Comparison of ENCODE assay signal across 8 cellular contexts in genomic region chr4:158671915-158672806, GRCh38. TPM values are rescaled to one million over a fixed set of nuclear protein-coding genes. Genes with fewer than 3 reads are reported as not detected.
DNase-seq lines count a peak whose midpoint lies in the region; ATAC-seq and TF ChIP-seq lines count a peak whose summit lies in the region.

Gene ETFDH (plus strand): TSS chr4:158672296. CDS start chr4:158672457, 161 bp downstream.

- peak; percentile 88 for ATAC-seq in naive thymus-derived CD4-positive, alpha-beta T cell
- ATAC-seq in stimulated activated naive B cell treated with anti-CD40 and anti-IgM and Interleukin-4, amounts not matched to agents 10 μg/mL and 1 μg/mL and 100 μg/mL, for 72 hours (replicated peaks) = peak; percentile 89 to 90

- TF ChIP-seq CTCF in LNCaP clone FGC (IDR thresholded peaks at IDR 0.05; ENCODE audit: control insufficient read depth, extremely low read depth, insufficient read depth) = peak; percentile 69
- peak; percentile 88 for TF ChIP-seq CTCF in RWPE1 (conservative IDR thresholded peaks at IDR 0.05; ENCODE audit: low read depth)
- peak; percentile 46 to 52 for TF ChIP-seq CTCF in fibroblast of lung (conservative IDR thresholded peaks at IDR 0.05 in 1 of 2, IDR thresholded peaks at IDR 0.05 in 1 of 2; ENCODE audit: low read depth in 1 of 2, low read length in 2 of 2)

- peak within 1 kb of the TSS; percentile 97 for H3K4me2 ChIP-seq in fibroblast of lung (ENCODE audit: extremely low read depth, insufficient read depth, low read length)

- no peaks in the 10 kb centered on the region for H3K27me3 Mint-ChIP-seq in activated T-helper 2 cell treated with anti-CD3 and anti-CD28 coated beads, Interferon-gamma antibody, Interleukin-2, Interleukin-4, amounts not matched to agents 10 μg/mL and 5 μg/mL and 100 μg/mL, durations not matched to agents 14 hours and 24 hours and 36 hours (ENCODE audit: low read depth)
- peaks cover 0 to 3% (median 0%) of the 10 kb centered on the region in 5 donors for H3K27me3 Mint-ChIP-seq in naive thymus-derived CD4-positive, alpha-beta T cell
- H3K27me3 Mint-ChIP-seq in stimulated activated naive B cell treated with anti-CD40 and anti-IgM and Interleukin-4, amounts not matched to agents 10 μg/mL and 1 μg/mL and 100 μg/mL, for 72 hours = no peaks in the 10 kb centered on the region

- no peaks in the 10 kb centered on the region for H3K27me3 ChIP-seq in fibroblast of lung (ENCODE audit: control insufficient read depth, insufficient read depth, low read length)
- H3K27me3 ChIP-seq in naive thymus-derived CD4-positive, alpha-beta T cell (ENCODE audit: control insufficient read depth in 2 of 2, insufficient read depth in 2 of 2, low read length in 2 of 2) = no peaks in the 10 kb centered on the region

- H3K9ac ChIP-seq in fibroblast of lung (ENCODE audit: insufficient read depth, low read length) = peak within 1 kb of the TSS; percentile 96

- H3K36me3 Mint-ChIP-seq in activated T-helper 2 cell treated with anti-CD3 and anti-CD28 coated beads, Interferon-gamma antibody, Interleukin-2, Interleukin-4, amounts not matched to agents 10 μg/mL and 5 μg/mL and 100 μg/mL, durations not matched to agents 14 hours and 24 hours and 36 hours (ENCODE audit: low read depth) = peaks cover 15% of the 10 kb centered on the region
- peaks cover 0 to 7% (median 0%) of the 10 kb centered on the region in 5 donors for H3K36me3 Mint-ChIP-seq in naive thymus-derived CD4-positive, alpha-beta T cell
- H3K36me3 Mint-ChIP-seq in stimulated activated naive B cell treated with anti-CD40 and anti-IgM and Interleukin-4, amounts not matched to agents 10 μg/mL and 1 μg/mL and 100 μg/mL, for 72 hours = peaks cover 3 to 4% of the 10 kb centered on the region in 2 donors

- peak within 1 kb of the TSS; percentile 99 for H2AFZ ChIP-seq in fibroblast of lung (ENCODE audit: low read length)

- H3K4me1 ChIP-seq in fibroblast of lung (ENCODE audit: control insufficient read depth, extremely low read depth, insufficient read depth, low read length) = no peaks in the 10 kb centered on the region
- peaks cover 13 to 16% of the 10 kb centered on the region in 2 donors for H3K4me1 ChIP-seq in naive thymus-derived CD4-positive, alpha-beta T cell (ENCODE audit: control insufficient read depth in 2 of 2, insufficient read depth in 2 of 2, low read length in 2 of 2)

- DNase-seq in ELR (ENCODE audit: low read depth) = peak; percentile 98
- DNase-seq in H4 (ENCODE audit: low spot score) = peak; percentile 99
- peak; percentile 98 for DNase-seq in LNCaP clone FGC (ENCODE audit: low read depth)
- peak; percentile 96 for DNase-seq in RWPE1 (ENCODE audit: low spot score)
- peak; percentile 98 for DNase-seq in activated T-helper 2 cell treated with anti-CD3 and anti-CD28 coated beads, Interferon-gamma antibody, Interleukin-2, Interleukin-4, amounts not matched to agents 10 μg/mL and 5 μg/mL and 100 μg/mL, durations not matched to agents 14 hours and 24 hours and 36 hours (ENCODE audit: low spot score)
- DNase-seq in fibroblast of lung (ENCODE audit: low read depth in 2 of 2) = peak; percentile 99 to 100
- DNase-seq in naive thymus-derived CD4-positive, alpha-beta T cell = peak; percentile 91 to 99 (median 98)
- peak; percentile 99 for DNase-seq in stimulated activated naive B cell treated with anti-CD40 and anti-IgM and Interleukin-4, amounts not matched to agents 10 μg/mL and 1 μg/mL and 100 μg/mL, for 72 hours

- H4K20me1 ChIP-seq in fibroblast of lung (ENCODE audit: control insufficient read depth, extremely low read depth, insufficient read depth, low read length) = no peaks in the 10 kb centered on the region

- H3K9me3 Mint-ChIP-seq in activated T-helper 2 cell treated with anti-CD3 and anti-CD28 coated beads, Interferon-gamma antibody, Interleukin-2, Interleukin-4, amounts not matched to agents 10 μg/mL and 5 μg/mL and 100 μg/mL, durations not matched to agents 14 hours and 24 hours and 36 hours = no peaks in the 10 kb centered on the region
- no peaks in the 10 kb centered on the region for H3K9me3 Mint-ChIP-seq in naive thymus-derived CD4-positive, alpha-beta T cell
- H3K9me3 Mint-ChIP-seq in stimulated activated naive B cell treated with anti-CD40 and anti-IgM and Interleukin-4, amounts not matched to agents 10 μg/mL and 1 μg/mL and 100 μg/mL, for 72 hours = no peaks in the 10 kb centered on the region

- CTCF ChIA-PET in RWPE1 (lab: Yijun Ruan, JAX) = interaction anchor here (0.5 to 0.8 kb wide), 5 partner anchors 14 to 1749 kb away, joined by 3 to 5 read pairs (median 3); no protein-coding TSS in a partner anchor
- CTCF ChIA-PET in naive thymus-derived CD4-positive, alpha-beta T cell (lab: Charles Lee) = no interaction called here

- intact Hi-C loops in activated T-helper 2 cell treated with anti-CD3 and anti-CD28 coated beads, Interferon-gamma antibody, Interleukin-2, Interleukin-4, amounts not matched to agents 10 μg/mL and 5 μg/mL and 100 μg/mL, durations not matched to agents 14 hours and 24 hours and 36 hours (cut with micrococcal nuclease) = loop anchor here (1.0 to 5.0 kb wide), 5 partner anchors 51 to 534 kb away; partner anchors contain the start of genes FNIP2, PPID and RAPGEF2
- intact Hi-C loops in naive thymus-derived CD4-positive, alpha-beta T cell (cut with micrococcal nuclease) = loop anchor here (1.0 to 2.0 kb wide), 9 partner anchors 20 to 534 kb away; partner anchors contain the start of genes PPID (in 2 of the 2), RAPGEF2 (in 2 of the 2) and FNIP2 (in 1 of the 2)

- H3K27ac ChIP-seq in RWPE1 (peak within 1 kb of the TSS; percentile 93), fibroblast of lung (ENCODE audit: insufficient read depth, low read length) (peak within 1 kb of the TSS; percentile 92)
- H3K27ac ChIP-seq in naive thymus-derived CD4-positive, alpha-beta T cell (ENCODE audit: low read depth, low read length) = peak within 1 kb of the TSS; percentile 93

- H3K4me3 ChIP-seq in LNCaP clone FGC (ENCODE audit: low read depth, low read length) = peak within 1 kb of the TSS; percentile 95
- peak within 1 kb of the TSS; percentile 79 to 98 (median 94) for H3K4me3 ChIP-seq in fibroblast of lung (replicated peaks in 1 of 4; ENCODE audit: control extremely low read depth in 1 of 4, insufficient read depth in 1 of 4, low read depth in 3 of 4, low read length in 4 of 4)
- H3K4me3 ChIP-seq in naive thymus-derived CD4-positive, alpha-beta T cell (ENCODE audit: low read length) = peak within 1 kb of the TSS; percentile 80

- peaks cover 25% of the 10 kb centered on the region for H3K4me1 Mint-ChIP-seq in activated T-helper 2 cell treated with anti-CD3 and anti-CD28 coated beads, Interferon-gamma antibody, Interleukin-2, Interleukin-4, amounts not matched to agents 10 μg/mL and 5 μg/mL and 100 μg/mL, durations not matched to agents 14 hours and 24 hours and 36 hours (ENCODE audit: low read depth)
- H3K4me1 Mint-ChIP-seq in naive thymus-derived CD4-positive, alpha-beta T cell = peaks cover 6 to 43% (median 35%) of the 10 kb centered on the region in 7 donors
- peaks cover 7 to 12% of the 10 kb centered on the region in 2 donors for H3K4me1 Mint-ChIP-seq in stimulated activated naive B cell treated with anti-CD40 and anti-IgM and Interleukin-4, amounts not matched to agents 10 μg/mL and 1 μg/mL and 100 μg/mL, for 72 hours

- H3K27ac Mint-ChIP-seq in activated T-helper 2 cell treated with anti-CD3 and anti-CD28 coated beads, Interferon-gamma antibody, Interleukin-2, Interleukin-4, amounts not matched to agents 10 μg/mL and 5 μg/mL and 100 μg/mL, durations not matched to agents 14 hours and 24 hours and 36 hours = peak within 1 kb of the TSS; percentile 95
- peak within 1 kb of the TSS; percentile 91 to 99 (median 97) for H3K27ac Mint-ChIP-seq in naive thymus-derived CD4-positive, alpha-beta T cell
- peak within 1 kb of the TSS; percentile 98 for H3K27ac Mint-ChIP-seq in stimulated activated naive B cell treated with anti-CD40 and anti-IgM and Interleukin-4, amounts not matched to agents 10 μg/mL and 1 μg/mL and 100 μg/mL, for 72 hours

- peaks cover 35% of the 10 kb centered on the region for H3K79me2 ChIP-seq in fibroblast of lung (ENCODE audit: control insufficient read depth, insufficient read depth, low read length)

- no peaks in the 10 kb centered on the region for H3K9me3 ChIP-seq in fibroblast of lung (ENCODE audit: control insufficient read depth, insufficient read depth, low read depth, low read length)
- no peaks in the 10 kb centered on the region for H3K9me3 ChIP-seq in naive thymus-derived CD4-positive, alpha-beta T cell (ENCODE audit: control insufficient read depth in 2 of 3, low read length in 3 of 3)

- H3K36me3 ChIP-seq in fibroblast of lung (ENCODE audit: control insufficient read depth, insufficient read depth, low read length) = no peaks in the 10 kb centered on the region
- H3K36me3 ChIP-seq in naive thymus-derived CD4-positive, alpha-beta T cell (ENCODE audit: control insufficient read depth in 2 of 3, insufficient read depth in 3 of 3, low read length in 3 of 3) = peaks cover 0 to 4% (median 0%) of the 10 kb centered on the region in 3 experiments

- H3K4me3 Mint-ChIP-seq in activated T-helper 2 cell treated with anti-CD3 and anti-CD28 coated beads, Interferon-gamma antibody, Interleukin-2, Interleukin-4, amounts not matched to agents 10 μg/mL and 5 μg/mL and 100 μg/mL, durations not matched to agents 14 hours and 24 hours and 36 hours (ENCODE audit: low read depth) = peak within 1 kb of the TSS; percentile 98
- peak within 1 kb of the TSS; percentile 88 to 99 (median 96) for H3K4me3 Mint-ChIP-seq in naive thymus-derived CD4-positive, alpha-beta T cell
- H3K4me3 Mint-ChIP-seq in stimulated activated naive B cell treated with anti-CD40 and anti-IgM and Interleukin-4, amounts not matched to agents 10 μg/mL and 1 μg/mL and 100 μg/mL, for 72 hours = peak within 1 kb of the TSS; percentile 96

- POLR2A ChIA-PET in RWPE1 (lab: Yijun Ruan, JAX; ENCODE audit: low non-redundant PET) = no interaction called here
- POLR2A ChIA-PET in naive thymus-derived CD4-positive, alpha-beta T cell (lab: Charles Lee) = interaction anchor here (1.1 kb wide), 1 partner anchor 52 kb away, joined by 4 read pairs; the partner anchor contains the start of gene PPID

RNA-seq across cellular contexts. Expression of gene ETFDH, which starts in this region (rescaled TPM):
- 18.5 and 18.7 TPM in 2 replicates for total RNA-seq in H4 (2014; rRNA removed; shearing (Covaris generic))
- 21.6 and 23.8 TPM in 2 replicates for total RNA-seq in activated T-helper 2 cell treated with anti-CD3 and anti-CD28 coated beads, Interferon-gamma antibody, Interleukin-2, Interleukin-4, amounts not matched to agents 10 μg/mL and 5 μg/mL and 100 μg/mL, durations not matched to agents 14 hours and 24 hours and 36 hours
- total RNA-seq in fibroblast of lung = 35.7 and 38.6 TPM in 2 replicates
- polyA plus RNA-seq in fibroblast of lung = 28.3 and 34.8 TPM in 2 replicates
- 17.2 and 20.2 TPM in 2 replicates for polyA plus RNA-seq in fibroblast of lung (2012)
- polyA minus RNA-seq in fibroblast of lung (ENCODE audit: low replicate concordance) = 1.8 and 5.0 TPM in 2 replicates
- total RNA-seq in naive thymus-derived CD4-positive, alpha-beta T cell = 10 to 100 TPM; 12.5 to 25.8 (median 17.5) TPM
- 1 to 10 TPM; 6.5 to 8.7 TPM for polyA plus RNA-seq in naive thymus-derived CD4-positive, alpha-beta T cell

Comparison
In these comparisons a context has a peak if more than half of its experiments do, and no peak if none do; other contexts are left out.
1. Peak in every context shown above with its lines: DNase-seq, ATAC-seq, H3K4me3 ChIP-seq and H3K27ac ChIP-seq.